Comparison of ENCODE assay signal across 25 cellular contexts in the genomic region with DNA sequence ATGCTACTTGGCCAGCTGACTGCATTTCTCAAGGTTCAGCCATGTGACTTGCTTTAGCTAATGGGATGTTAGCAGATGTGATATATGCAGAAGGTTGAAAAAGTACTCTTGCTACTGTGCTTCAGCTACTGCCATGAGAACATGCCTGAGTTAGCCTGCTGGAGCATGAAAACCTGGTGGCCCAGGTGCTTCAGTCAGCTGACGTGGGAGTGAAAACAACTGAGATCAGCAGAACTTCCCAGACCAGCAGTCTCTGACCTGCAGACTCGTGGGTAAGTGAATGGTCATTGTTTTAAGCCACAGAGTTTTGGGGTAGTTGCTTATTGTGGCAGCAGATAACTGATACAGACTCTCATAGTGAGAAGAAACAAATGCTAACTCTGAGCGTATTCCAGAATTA.
"Had no signal": no experiment of that assay in that cellular context is flagged by ENCODE, and none has a peak within 500 bp of the region (broad histone marks: within the 10 kb centered on the region; RNA-seq: fewer than 3 reads in every experiment).

No MANE protein-coding gene starts in this region.

- H3K36me3 ChIP-seq: left ventricle myocardium inferior, neural progenitor cell, neutrophil, ovary, right atrium auricular region, right lobe of liver, transverse colon, upper lobe of left lung had no signal

- H2AFZ ChIP-seq: neural progenitor cell had no signal

- H3K27ac ChIP-seq: left ventricle myocardium inferior, neural progenitor cell, neutrophil, ovary, right atrium auricular region, right lobe of liver, transverse colon, upper lobe of left lung had no signal

- H3K4me1 ChIP-seq: left ventricle myocardium inferior, right atrium auricular region, right lobe of liver, transverse colon, upper lobe of left lung had no signal

- H3K27me3 ChIP-seq: neural progenitor cell, neutrophil, ovary, right atrium auricular region, right lobe of liver, transverse colon, upper lobe of left lung had no signal

- ATAC-seq: natural killer cell; right lobe of liver; stimulated activated memory B cell treated with anti-CD40 and anti-IgM and Interleukin-4, amounts not matched to agents 10 μg/mL and 1 μg/mL and 100 μg/mL, for 72 hours; stimulated activated naive CD8-positive, alpha-beta T cell treated with anti-CD3 and anti-CD28 coated beads, Interleukin-15, amount 100 ng/mL, for 72 hours had no signal

- DNase-seq: hypothalamus; islet precursor cell; left ventricle myocardium inferior; mesendoderm; naive B cell; natural killer cell; nephron progenitor cell; occipital lobe; ovary; right lobe of liver; stimulated activated CD4-positive, alpha-beta T cell treated with anti-CD3 and anti-CD28 coated beads, Interleukin-1b, Interleukin-23, amount 100 ng/mL, for 48 hours; stimulated activated CD4-positive, alpha-beta T cell treated with anti-CD3 and anti-CD28 coated beads, Interleukin-2, amount 100 ng/mL, for 48 hours; stimulated activated CD4-positive, alpha-beta T cell treated with anti-CD3 and anti-CD28 coated beads, Interleukin-4, amount 100 ng/mL, for 4 hours; stimulated activated CD8-positive, alpha-beta memory T cell treated with anti-CD3 and anti-CD28 coated beads, Interleukin-4, amount 100 ng/mL, for 48 hours; stimulated activated naive CD4-positive, alpha-beta T cell treated with Interleukin-2 at 50 U/mL for 16 hours; stimulated activated naive CD8-positive, alpha-beta T cell treated with anti-CD3 and anti-CD28 coated beads, Interleukin-15, amount 100 ng/mL, for 72 hours; substantia nigra; transverse colon; upper lobe of left lung had no signal

- H3K4me2 ChIP-seq: smooth muscle cell had no signal

- H3K9me3 ChIP-seq: neutrophil, ovary, right lobe of liver, transverse colon had no signal

- H3K9ac ChIP-seq: neural progenitor cell had no signal

- H3K4me3 ChIP-seq: left ventricle myocardium inferior, lung, neural progenitor cell, ovary, right atrium auricular region, right lobe of liver, smooth muscle cell, transverse colon, upper lobe of left lung had no signal
